In genomic region chr11:65078786-65079342, GRCh38 we compare ENCODE assay signal across 8 cellular contexts. TPM values are rescaled to one million over a fixed set of nuclear protein-coding genes. Genes with fewer than 3 reads are reported as not detected.
DNase-seq lines count a peak whose midpoint lies in the region; ATAC-seq and TF ChIP-seq lines count a peak whose summit lies in the region.
"Had no signal": no experiment of that assay in that cellular context is flagged by ENCODE, and none has a peak within 500 bp of the region (broad histone marks: within the 10 kb centered on the region; RNA-seq: fewer than 3 reads in every experiment).

No MANE protein-coding gene starts in this region.

- no peak for DNase-seq in activated CD4-positive, alpha-beta memory T cell treated with anti-CD3 and anti-CD28 coated beads, Interleukin-2, amount 10 ng/mL, durations not matched to agents 7 days and 5 days
- DNase-seq in activated CD4-positive, alpha-beta memory T cell treated with anti-CD3 and anti-CD28 coated beads for 36 hours = no peak
- DNase-seq in natural killer cell (no peak), NCI-H1105 (lab: John Stamatoyannopoulos, UW) (no peak)
- DNase-seq: DMS79 treated with DMSO at 0.1 percent for 48 hours, head of caudate nucleus had no signal

- no peaks in the 10 kb centered on the region for H3K27me3 ChIP-seq in OCI-LY1 (ENCODE audit: insufficient read depth, low read length)

- H3K4me3 ChIP-seq in OCI-LY1 (ENCODE audit: low read depth, low read length, poor library complexity, severe bottlenecking) = peak overlapping the region; percentile 24

- peak overlapping the region; percentile 69 for H3K27ac ChIP-seq in OCI-LY1 (ENCODE audit: low read depth, low read length, poor library complexity, severe bottlenecking)

- no peaks in the 10 kb centered on the region for H3F3A ChIP-seq in OCI-LY1 (ENCODE audit: insufficient read depth, low read length)

- H3K9ac ChIP-seq in OCI-LY1 (ENCODE audit: low read length) = peak overlapping the region; percentile 18; the same call in 1 of the 2 replicates

- H3K4me2 ChIP-seq in OCI-LY1 (ENCODE audit: low read length) = peak overlapping the region; percentile 49

- intact Hi-C loops in activated CD4-positive, alpha-beta memory T cell treated with anti-CD3 and anti-CD28 coated beads for 36 hours (cut with micrococcal nuclease) = no loop called here
- intact Hi-C loops in natural killer cell (cut with micrococcal nuclease) = loop anchor here (5.0 kb wide), 1 partner anchor 67 kb away; the partner anchor contains the start of gene ARL2

- H3K9me2 ChIP-seq in OCI-LY1 (ENCODE audit: low read depth, low read length) = no peaks in the 10 kb centered on the region

- ATAC-seq in natural killer cell (no peak), HG03108 (IDR thresholded peaks at IDR 0.05; ENCODE audit: unreplicated experiment) (no peak)

- TF ChIP-seq CTCF in OCI-LY1 (IDR thresholded peaks at IDR 0.05; ENCODE audit: low read length) (no peak), natural killer cell (IDR thresholded peaks at IDR 0.05) (no peak)

- H3K9me3 ChIP-seq in OCI-LY1 (ENCODE audit: low read length) = no peaks in the 10 kb centered on the region

- H3K4me1 ChIP-seq in OCI-LY1 (ENCODE audit: insufficient read depth, low read length, severe bottlenecking) = peaks cover 41% of the 10 kb centered on the region

- POLR2A ChIA-PET in activated CD4-positive, alpha-beta memory T cell treated with anti-CD3 and anti-CD28 coated beads, Interleukin-2, amount 10 ng/mL, durations not matched to agents 7 days and 5 days (lab: Charles Lee) = interaction anchor here (0.5 to 1.5 kb wide), 4 partner anchors 38 to 186 kb away, joined by 3 to 4 read pairs (median 3); partner anchors contain the start of gene SAC3D1
- POLR2A ChIA-PET in activated CD4-positive, alpha-beta memory T cell treated with anti-CD3 and anti-CD28 coated beads for 36 hours (lab: Charles Lee) = interaction anchor here (1.2 kb wide), 1 partner anchor 38 kb away, joined by 3 read pairs; the partner anchor contains the start of gene SAC3D1

- no peaks in the 10 kb centered on the region for H3K27me3 Mint-ChIP-seq in activated CD4-positive, alpha-beta memory T cell treated with anti-CD3 and anti-CD28 coated beads, Interleukin-2, amount 10 ng/mL, durations not matched to agents 7 days and 5 days
- no peaks in the 10 kb centered on the region for H3K27me3 Mint-ChIP-seq in activated CD4-positive, alpha-beta memory T cell treated with anti-CD3 and anti-CD28 coated beads for 36 hours
- H3K27me3 Mint-ChIP-seq in natural killer cell (ENCODE audit: low read depth in 2 of 2) = no peaks in the 10 kb centered on the region

- H4K20me1 ChIP-seq in OCI-LY1 (ENCODE audit: insufficient read depth, low read length) = no peaks in the 10 kb centered on the region

- H3K9me3 Mint-ChIP-seq in activated CD4-positive, alpha-beta memory T cell treated with anti-CD3 and anti-CD28 coated beads, Interleukin-2, amount 10 ng/mL, durations not matched to agents 7 days and 5 days = no peaks in the 10 kb centered on the region
- H3K9me3 Mint-ChIP-seq in activated CD4-positive, alpha-beta memory T cell treated with anti-CD3 and anti-CD28 coated beads for 36 hours = no peaks in the 10 kb centered on the region
- no peaks in the 10 kb centered on the region for H3K9me3 Mint-ChIP-seq in natural killer cell

- H3K4me3 Mint-ChIP-seq in activated CD4-positive, alpha-beta memory T cell treated with anti-CD3 and anti-CD28 coated beads, Interleukin-2, amount 10 ng/mL, durations not matched to agents 7 days and 5 days = peak overlapping the region; percentile 4
- H3K4me3 Mint-ChIP-seq in activated CD4-positive, alpha-beta memory T cell treated with anti-CD3 and anti-CD28 coated beads for 36 hours = no peak overlapping the region
- no peak overlapping the region for H3K4me3 Mint-ChIP-seq in natural killer cell

- H3K27ac Mint-ChIP-seq in activated CD4-positive, alpha-beta memory T cell treated with anti-CD3 and anti-CD28 coated beads, Interleukin-2, amount 10 ng/mL, durations not matched to agents 7 days and 5 days = peak overlapping the region; percentile 74
- H3K27ac Mint-ChIP-seq in activated CD4-positive, alpha-beta memory T cell treated with anti-CD3 and anti-CD28 coated beads for 36 hours = no peak overlapping the region
- peak overlapping the region; percentile 29 to 35 for H3K27ac Mint-ChIP-seq in natural killer cell

- H3K79me2 ChIP-seq in OCI-LY1 (ENCODE audit: insufficient read depth, low read length) = peaks cover 18% of the 10 kb centered on the region

- H3K36me3 Mint-ChIP-seq in activated CD4-positive, alpha-beta memory T cell treated with anti-CD3 and anti-CD28 coated beads, Interleukin-2, amount 10 ng/mL, durations not matched to agents 7 days and 5 days (ENCODE audit: low read depth) = peaks cover 80% of the 10 kb centered on the region
- H3K36me3 Mint-ChIP-seq in activated CD4-positive, alpha-beta memory T cell treated with anti-CD3 and anti-CD28 coated beads for 36 hours = peaks cover 68% of the 10 kb centered on the region
- no peaks in the 10 kb centered on the region for H3K36me3 Mint-ChIP-seq in natural killer cell

- CTCF ChIA-PET in activated CD4-positive, alpha-beta memory T cell treated with anti-CD3 and anti-CD28 coated beads, Interleukin-2, amount 10 ng/mL, durations not matched to agents 7 days and 5 days (lab: Charles Lee) = interaction anchor here (1.9 to 2.8 kb wide), 2 partner anchors 38 to 67 kb away, joined by 6 to 13 read pairs; partner anchors contain the start of gene SAC3D1
- CTCF ChIA-PET in activated CD4-positive, alpha-beta memory T cell treated with anti-CD3 and anti-CD28 coated beads for 36 hours (lab: Charles Lee) = interaction anchor here (0.6 to 1.8 kb wide), 4 partner anchors 32 to 231 kb away, joined by 3 to 7 read pairs (median 4); partner anchors contain the start of gene TM7SF2

- no peak overlapping the region for H2AFZ ChIP-seq in OCI-LY1 (ENCODE audit: low read length)

- H3K4me1 Mint-ChIP-seq in activated CD4-positive, alpha-beta memory T cell treated with anti-CD3 and anti-CD28 coated beads, Interleukin-2, amount 10 ng/mL, durations not matched to agents 7 days and 5 days = peaks cover 68% of the 10 kb centered on the region
- peaks cover 30% of the 10 kb centered on the region for H3K4me1 Mint-ChIP-seq in activated CD4-positive, alpha-beta memory T cell treated with anti-CD3 and anti-CD28 coated beads for 36 hours (ENCODE audit: low read depth)
- H3K4me1 Mint-ChIP-seq in natural killer cell = peaks cover 11 to 13% of the 10 kb centered on the region in 2 donors

- H3K36me3 ChIP-seq in OCI-LY1 (ENCODE audit: insufficient read depth, low read length) = peaks cover 74% of the 10 kb centered on the region

RNA-seq across cellular contexts. Expression of gene CDCA5, which starts 5.0 kb away (rescaled TPM):
- total RNA-seq in activated CD4-positive, alpha-beta memory T cell treated with anti-CD3 and anti-CD28 coated beads, Interleukin-2, amount 10 ng/mL, durations not matched to agents 7 days and 5 days = 100 to 1,000 TPM in 1 of 2 experiments, 10 to 100 TPM in 1; 98.2 to 104 TPM
- 100 to 1,000 TPM; 111 to 112 TPM for total RNA-seq in activated CD4-positive, alpha-beta memory T cell treated with anti-CD3 and anti-CD28 coated beads for 36 hours
- 1 to 10 TPM; 3.3 to 6.8 (median 3.8) TPM for total RNA-seq in natural killer cell

RNA-seq across cellular contexts. Expression of gene ZFPL1, which starts 5.2 kb away (rescaled TPM):
- 10 to 100 TPM; 30.1 to 31.6 TPM for total RNA-seq in activated CD4-positive, alpha-beta memory T cell treated with anti-CD3 and anti-CD28 coated beads, Interleukin-2, amount 10 ng/mL, durations not matched to agents 7 days and 5 days
- 10 to 100 TPM; 28.3 to 31.3 TPM for total RNA-seq in activated CD4-positive, alpha-beta memory T cell treated with anti-CD3 and anti-CD28 coated beads for 36 hours
- 10 to 100 TPM; 49.8 to 60.2 (median 50.8) TPM for total RNA-seq in natural killer cell

RNA-seq across cellular contexts. Expression of gene VPS51, which starts 17.1 kb away (rescaled TPM):
- 100 to 1,000 TPM; 117 to 123 TPM for total RNA-seq in activated CD4-positive, alpha-beta memory T cell treated with anti-CD3 and anti-CD28 coated beads, Interleukin-2, amount 10 ng/mL, durations not matched to agents 7 days and 5 days
- 10 to 100 TPM; 97.1 to 99.2 TPM for total RNA-seq in activated CD4-positive, alpha-beta memory T cell treated with anti-CD3 and anti-CD28 coated beads for 36 hours
- 100 to 1,000 TPM; 180 to 197 (median 184) TPM for total RNA-seq in natural killer cell

RNA-seq across cellular contexts. Expression of gene NAALADL1, which starts 20.5 kb away (rescaled TPM):
- 10 to 100 TPM; 13.6 to 16.8 TPM for total RNA-seq in activated CD4-positive, alpha-beta memory T cell treated with anti-CD3 and anti-CD28 coated beads, Interleukin-2, amount 10 ng/mL, durations not matched to agents 7 days and 5 days
- 10 to 100 TPM; 13.8 to 15.2 TPM for total RNA-seq in activated CD4-positive, alpha-beta memory T cell treated with anti-CD3 and anti-CD28 coated beads for 36 hours
- total RNA-seq in natural killer cell = 10 to 100 TPM; 41.6 to 54.1 (median 46.0) TPM

RNA-seq across cellular contexts. Expression of gene TM7SF2, which starts 32.8 kb away (rescaled TPM):
- total RNA-seq in activated CD4-positive, alpha-beta memory T cell treated with anti-CD3 and anti-CD28 coated beads, Interleukin-2, amount 10 ng/mL, durations not matched to agents 7 days and 5 days = 10 to 100 TPM; 27.2 to 28.4 TPM
- total RNA-seq in activated CD4-positive, alpha-beta memory T cell treated with anti-CD3 and anti-CD28 coated beads for 36 hours = 10 to 100 TPM; 19.2 to 21.0 TPM
- total RNA-seq in natural killer cell = 10 to 100 TPM; 17.0 to 23.2 (median 18.6) TPM

Comparison
In these comparisons a context has a peak if more than half of its experiments do, and no peak if none do; other contexts are left out.
1. RNA of gene CDCA5, which starts 5.0 kb away (total RNA-seq): 111 to 112 TPM in activated CD4-positive, alpha-beta memory T cell treated with anti-CD3 and anti-CD28 coated beads for 36 hours and 98.2 to 104 TPM in activated CD4-positive, alpha-beta memory T cell treated with anti-CD3 and anti-CD28 coated beads, Interleukin-2, amount 10 ng/mL, durations not matched to agents 7 days and 5 days; 3.3 to 6.8 TPM in natural killer cell; every median in the first group is over 10 times any median in the second.